8 cellular contexts compared by ENCODE assay signal in genomic region chr2:178072383-178073301, GRCh38.
DNase-seq lines count a peak whose midpoint lies in the region; ATAC-seq and TF ChIP-seq lines count a peak whose summit lies in the region.

TSS of gene PDE11A (minus strand) at chr2:178072777. CDS start at chr2:178072437, 340 bp downstream.

- ATAC-seq in GM21619 (IDR thresholded peaks at IDR 0.05; ENCODE audit: unreplicated experiment) (peak; percentile 68), GM18519 (IDR thresholded peaks at IDR 0.05; ENCODE audit: low FRiP score, unreplicated experiment) (no peak)

- H3K27ac ChIP-seq in C4-2B, result peak within 1 kb of the TSS; percentile 31

- no peak within 1 kb of the TSS for H3K27ac Mint-ChIP-seq in T-helper 2 cell treated with Interferon-gamma antibody and Interleukin-4, amounts not matched to agents 5 μg/mL and 100 μg/mL, for 36 hours

- peaks cover 16% of the 10 kb centered on the region for H3K4me1 Mint-ChIP-seq in T-helper 2 cell treated with Interferon-gamma antibody and Interleukin-4, amounts not matched to agents 5 μg/mL and 100 μg/mL, for 36 hours (ENCODE audit: low read depth)

- H3K27me3 Mint-ChIP-seq in T-helper 2 cell treated with Interferon-gamma antibody and Interleukin-4, amounts not matched to agents 5 μg/mL and 100 μg/mL, for 36 hours (ENCODE audit: low read depth), result peaks cover 60% of the 10 kb centered on the region

- DNase-seq in NCI-H1417 (lab: John Stamatoyannopoulos, UW) (peak; percentile 44 to 88 (median 74)), dedifferentiated amniotic fluid mesenchymal stem cell (ENCODE audit: extremely low spot score) (peak; percentile 73), left kidney (ENCODE audit: low read depth, low spot score) (peak; percentile 96)
- DNase-seq in T-helper 2 cell treated with Interferon-gamma antibody and Interleukin-4, amounts not matched to agents 5 μg/mL and 100 μg/mL, for 36 hours (ENCODE audit: low spot score), result peak; percentile 51
- peak; percentile 24 to 64 for DNase-seq in stimulated activated CD4-positive, alpha-beta T cell treated with anti-CD3 and anti-CD28 coated beads, Interleukin-2, amount 100 ng/mL, for 24 hours

- no peaks in the 10 kb centered on the region for H3K36me3 Mint-ChIP-seq in T-helper 2 cell treated with Interferon-gamma antibody and Interleukin-4, amounts not matched to agents 5 μg/mL and 100 μg/mL, for 36 hours (ENCODE audit: low read depth)

- TF ChIP-seq CTCF in C4-2B (conservative IDR thresholded peaks at IDR 0.05), result no peak

- peak within 1 kb of the TSS; percentile 63 for H3K4me3 Mint-ChIP-seq in T-helper 2 cell treated with Interferon-gamma antibody and Interleukin-4, amounts not matched to agents 5 μg/mL and 100 μg/mL, for 36 hours

- H3K9me3 Mint-ChIP-seq in T-helper 2 cell treated with Interferon-gamma antibody and Interleukin-4, amounts not matched to agents 5 μg/mL and 100 μg/mL, for 36 hours, result no peaks in the 10 kb centered on the region

Comparison
In these comparisons a context has a peak if more than half of its experiments do, and no peak if none do; other contexts are left out.
1. DNase-seq: peak in every context shown above with its lines; median percentile 96 in left kidney; 74 in NCI-H1417; 73 in dedifferentiated amniotic fluid mesenchymal stem cell; 51 in T-helper 2 cell treated with Interferon-gamma antibody and Interleukin-4, amounts not matched to agents 5 μg/mL and 100 μg/mL, for 36 hours; 44 in stimulated activated CD4-positive, alpha-beta T cell treated with anti-CD3 and anti-CD28 coated beads, Interleukin-2, amount 100 ng/mL, for 24 hours.